ENCODE assay signal across 21 cellular contexts in the genomic region with DNA sequence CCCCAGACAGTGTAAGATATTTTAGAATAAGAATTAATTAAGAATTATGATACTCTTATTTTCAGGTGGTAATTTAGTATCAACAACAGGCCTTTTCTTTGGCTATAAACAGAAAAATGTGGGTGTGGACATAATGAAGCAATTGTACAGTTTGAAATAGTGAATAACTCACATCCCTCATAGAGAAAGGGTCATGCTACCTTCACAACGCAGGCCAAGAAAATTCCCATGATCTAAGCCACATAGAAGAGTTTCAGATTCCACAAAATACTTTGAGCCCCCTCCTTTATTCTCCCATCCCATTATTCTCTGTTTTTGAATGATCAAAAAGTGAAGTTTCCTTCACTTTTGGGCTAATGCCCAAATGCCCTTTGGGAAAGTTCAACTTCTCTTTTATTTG. TPM values are rescaled to one million over a fixed set of nuclear protein-coding genes. Genes with fewer than 3 reads are reported as not detected.
DNase-seq lines count a peak whose midpoint lies in the region; ATAC-seq and TF ChIP-seq lines count a peak whose summit lies in the region.
"Had no signal": no experiment of that assay in that cellular context is flagged by ENCODE, and none has a peak within 500 bp of the region (broad histone marks: within the 10 kb centered on the region; RNA-seq: fewer than 3 reads in every experiment).

No MANE protein-coding gene starts in this region.

- H3K4me3 ChIP-seq in Karpas-422 (ENCODE audit: low read length), result no peak overlapping the region
- H3K4me3 ChIP-seq: A549; BLaER1 treated with 17β-estradiol and CSF1 and Interleukin-3, amounts not matched to agents 10 nM and 100 nM; GM12878 had no signal

- H3K9me3 ChIP-seq in Karpas-422 (ENCODE audit: low read length), result no peaks in the 10 kb centered on the region
- H3K9me3 ChIP-seq: A549; BLaER1 treated with 17β-estradiol and CSF1 and Interleukin-3, amounts not matched to agents 10 nM and 100 nM had no signal

- DNase-seq in COLO829 (ENCODE audit: low spot score) (peak; percentile 67), Karpas-422 (no peak), SK-MEL-5 (ENCODE audit: low read depth, low spot score) (peak; percentile 79), foreskin melanocyte (peak; percentile 31), osteocyte (ENCODE audit: extremely low spot score, unreplicated experiment) (no peak), NCI-H524 treated with DMSO at 0.1 percent for 48 hours (lab: John Stamatoyannopoulos, UW) (no peak)
- no peak for DNase-seq in activated T-cell treated with anti-CD3 and anti-CD28 coated beads, Interleukin-2, amount 50 U/mL, for 48 hours
- DNase-seq: CD4-positive, alpha-beta T cell; CD8-positive, alpha-beta T cell; DMS 273 treated with DMSO at 0.1 percent for 48 hours; DMS153; DND-41; EL; GDM1 had no signal

- peaks cover 50% of the 10 kb centered on the region for H3K4me1 ChIP-seq in Karpas-422 (ENCODE audit: low read length)

- H4K20me1 ChIP-seq in Karpas-422 (ENCODE audit: insufficient read depth, low read depth, low read length), result no peaks in the 10 kb centered on the region
- H4K20me1 ChIP-seq: BLaER1 treated with 17β-estradiol and CSF1 and Interleukin-3, amounts not matched to agents 10 nM and 100 nM had no signal

- no peak for TF ChIP-seq CTCF in osteocyte (IDR thresholded peaks at IDR 0.05)

- no peak for ATAC-seq in HG02870 (IDR thresholded peaks at IDR 0.05; ENCODE audit: unreplicated experiment)
- ATAC-seq: CD8-positive, alpha-beta T cell had no signal

- H3K79me2 ChIP-seq in Karpas-422 (ENCODE audit: low read length), result no peaks in the 10 kb centered on the region

- no peak overlapping the region for H3K4me3 Mint-ChIP-seq in osteocyte (ENCODE audit: unreplicated experiment)
- H3K4me3 Mint-ChIP-seq: B cell; CD4-positive, alpha-beta T cell; CD8-positive, alpha-beta T cell had no signal

- H3K9ac ChIP-seq in Karpas-422 (ENCODE audit: low read length), result no peak overlapping the region
- H3K9ac ChIP-seq: BLaER1 treated with 17β-estradiol and CSF1 and Interleukin-3, amounts not matched to agents 10 nM and 100 nM had no signal

- no peak overlapping the region for H3K27ac Mint-ChIP-seq in osteocyte (ENCODE audit: unreplicated experiment)
- H3K27ac Mint-ChIP-seq: B cell; CD4-positive, alpha-beta T cell; CD8-positive, alpha-beta T cell had no signal

- peak overlapping the region; percentile 47 for H3K4me2 ChIP-seq in Karpas-422 (ENCODE audit: low read depth, low read length, poor library complexity, severe bottlenecking)
- H3K4me2 ChIP-seq: A549; BLaER1 treated with 17β-estradiol and CSF1 and Interleukin-3, amounts not matched to agents 10 nM and 100 nM had no signal

- H3K4me1 Mint-ChIP-seq in osteocyte (ENCODE audit: unreplicated experiment), result peaks cover 6% of the 10 kb centered on the region

- no peak overlapping the region for H3K27ac ChIP-seq in Karpas-422 (ENCODE audit: low read length)
- H3K27ac ChIP-seq: 22Rv1; A549; BLaER1 treated with 17β-estradiol and CSF1 and Interleukin-3, amounts not matched to agents 10 nM and 100 nM; C4-2B had no signal

- no peaks in the 10 kb centered on the region for H3K9me3 Mint-ChIP-seq in osteocyte (ENCODE audit: unreplicated experiment)
- H3K9me3 Mint-ChIP-seq: CD4-positive, alpha-beta T cell; CD8-positive, alpha-beta T cell had no signal

- H3K36me3 ChIP-seq in Karpas-422 (ENCODE audit: insufficient read depth, low read length), result no peaks in the 10 kb centered on the region
- H3K36me3 ChIP-seq: BLaER1 treated with 17β-estradiol and CSF1 and Interleukin-3, amounts not matched to agents 10 nM and 100 nM had no signal

- no peaks in the 10 kb centered on the region for H3K27me3 ChIP-seq in Karpas-422 (ENCODE audit: low read length)
- H3K27me3 ChIP-seq: BLaER1 treated with 17β-estradiol and CSF1 and Interleukin-3, amounts not matched to agents 10 nM and 100 nM had no signal

- in situ Hi-C loops in SK-MEL-5 (cut with HindIII; ENCODE audit: low pct_unique_long_range_greater_than_20kb, low sequenced_read_pairs), result no loop called here

- no peaks in the 10 kb centered on the region for H3K9me2 ChIP-seq in Karpas-422 (replicated peaks; ENCODE audit: insufficient read depth, low read length)

- H2AFZ ChIP-seq in Karpas-422 (ENCODE audit: low read length), result no peak overlapping the region

- H3K36me3 Mint-ChIP-seq in osteocyte (ENCODE audit: unreplicated experiment), result no peaks in the 10 kb centered on the region
- H3K36me3 Mint-ChIP-seq: CD8-positive, alpha-beta T cell had no signal

- peaks cover 11% of the 10 kb centered on the region for H3K27me3 Mint-ChIP-seq in osteocyte (ENCODE audit: unreplicated experiment)

RNA-seq across cellular contexts. Expression of gene DHRS7, which starts 23.5 kb away (rescaled TPM):
- 155 and 162 TPM in 2 replicates for total RNA-seq in Karpas-422 (2014; rRNA removed; shearing (Covaris generic); ENCODE audit: low replicate concordance)
- 103 and 110 TPM in 2 replicates for total RNA-seq in SK-MEL-5 (2014; rRNA removed; shearing (Covaris generic))
- 80.0 and 104 TPM in 2 replicates for polyA plus RNA-seq in SK-MEL-5 (2015; cell fraction: cytosol; rRNA removed)
- polyA plus RNA-seq in SK-MEL-5 (2015; cell fraction: nucleus; rRNA removed), result 9.2 and 11.8 TPM in 2 replicates
- 45.5 and 49.1 TPM in 2 replicates for total RNA-seq in osteocyte

Comparison
In these comparisons a context has a peak if more than half of its experiments do, and no peak if none do; other contexts are left out.
1. DNase-seq: peak in COLO829 (single experiment), SK-MEL-5 (single experiment) and foreskin melanocyte (single experiment); none in Karpas-422 (single experiment), osteocyte (single experiment), activated T-cell treated with anti-CD3 and anti-CD28 coated beads, Interleukin-2, amount 50 U/mL, for 48 hours (0 of 2) and NCI-H524 treated with DMSO at 0.1 percent for 48 hours (single experiment).